ENCODE assay signal across 8 cellular contexts in genomic region chr3:32570426-32571191, GRCh38. TPM values are rescaled to one million over a fixed set of nuclear protein-coding genes. Genes with fewer than 3 reads are reported as not detected.
DNase-seq lines count a peak whose midpoint lies in the region; ATAC-seq and TF ChIP-seq lines count a peak whose summit lies in the region.

DYNC1LI1 (minus strand) TSS chr3:32570858; CDS start chr3:32570770, 88 bp downstream.

- H3F3A ChIP-seq in neural progenitor cell (ENCODE audit: low read depth), result peaks cover 21% of the 10 kb centered on the region

- H3K4me3 Mint-ChIP-seq in neural progenitor cell, result peak within 1 kb of the TSS; percentile 96

- H3K27ac ChIP-seq in SJSA1 (peak within 1 kb of the TSS; percentile 97), foreskin keratinocyte (peak within 1 kb of the TSS; percentile 87), neural progenitor cell (peak within 1 kb of the TSS; percentile 96), stomach smooth muscle (ENCODE audit: low read length) (peak within 1 kb of the TSS; percentile 89)

- peaks cover 4% of the 10 kb centered on the region for H3K36me3 Mint-ChIP-seq in neural progenitor cell

- H3K36me3 ChIP-seq in SJSA1, result peaks cover 17% of the 10 kb centered on the region
- peaks cover 5% of the 10 kb centered on the region for H3K36me3 ChIP-seq in neural progenitor cell
- peaks cover 0 to 2% of the 10 kb centered on the region in 2 donors for H3K36me3 ChIP-seq in stomach smooth muscle (ENCODE audit: control insufficient read depth in 2 of 2, insufficient read depth in 2 of 2, low read length in 2 of 2)

- H3K79me2 ChIP-seq in neural progenitor cell (ENCODE audit: low read depth), result peaks cover 63% of the 10 kb centered on the region

- H4K20me1 ChIP-seq in neural progenitor cell (ENCODE audit: low read depth), result peaks cover 49% of the 10 kb centered on the region

- H3K4me2 ChIP-seq in neural progenitor cell, result peak within 1 kb of the TSS; percentile 98

- H3K27ac Mint-ChIP-seq in neural progenitor cell, result peak within 1 kb of the TSS; percentile 81

- ATAC-seq in foreskin keratinocyte, result peak; percentile 93

- peaks cover 24% of the 10 kb centered on the region for H3K4me1 Mint-ChIP-seq in neural progenitor cell

- H3K27me3 ChIP-seq in SJSA1 (replicated peaks) (no peaks in the 10 kb centered on the region), foreskin keratinocyte (no peaks in the 10 kb centered on the region), neural progenitor cell (no peaks in the 10 kb centered on the region), stomach smooth muscle (ENCODE audit: control insufficient read depth in 1 of 2, insufficient read depth in 2 of 2, low read length in 2 of 2) (no peaks in the 10 kb centered on the region)

- H3K9me3 ChIP-seq in SJSA1 (replicated peaks), result peaks cover 3% of the 10 kb centered on the region; the same call in 1 of the 2 replicates
- H3K9me3 ChIP-seq in neural progenitor cell (ENCODE audit: low read depth), result no peaks in the 10 kb centered on the region
- no peaks in the 10 kb centered on the region for H3K9me3 ChIP-seq in stomach smooth muscle (ENCODE audit: control insufficient read depth in 2 of 2, low read length in 2 of 2)

- no peaks in the 10 kb centered on the region for H3K9me3 Mint-ChIP-seq in neural progenitor cell

- H3K27me3 Mint-ChIP-seq in neural progenitor cell (ENCODE audit: insufficient read depth, low read depth), result peaks cover 5% of the 10 kb centered on the region

- H3K4me1 ChIP-seq in SJSA1 (replicated peaks), result peaks cover 28% of the 10 kb centered on the region
- peaks cover 10% of the 10 kb centered on the region for H3K4me1 ChIP-seq in foreskin keratinocyte
- H3K4me1 ChIP-seq in neural progenitor cell, result peaks cover 19% of the 10 kb centered on the region
- peaks cover 3% of the 10 kb centered on the region for H3K4me1 ChIP-seq in stomach smooth muscle (ENCODE audit: control insufficient read depth, insufficient read depth, low read length)

- DNase-seq in GM03348 (ENCODE audit: low spot score) (peak; percentile 98), HFF-Myc (ENCODE audit: extremely low read depth, low read depth) (peak; percentile 58), MV-4-11 (lab: John Stamatoyannopoulos, UW) (peak; percentile 81), SJSA1 (ENCODE audit: low read depth in 1 of 2, low spot score in 2 of 2) (peak; percentile 91 to 93), foreskin keratinocyte (peak; percentile 61 to 76), neural progenitor cell (ENCODE audit: low spot score) (peak; percentile 97)
- DNase-seq in activated naive CD4-positive, alpha-beta T cell (lab: John Stamatoyannopoulos, UW), result peak; percentile 74 to 88 (median 86)

- H3K4me3 ChIP-seq in HFF-Myc (replicated peaks; ENCODE audit: low read depth, low read length), result peak within 1 kb of the TSS; percentile 84
- H3K4me3 ChIP-seq in SJSA1, result peak within 1 kb of the TSS; percentile 99
- peak within 1 kb of the TSS; percentile 93 for H3K4me3 ChIP-seq in neural progenitor cell
- H3K4me3 ChIP-seq in stomach smooth muscle (ENCODE audit: low read length in 2 of 2), result peak within 1 kb of the TSS; percentile 89 to 91

- H3K9ac ChIP-seq in neural progenitor cell (peak within 1 kb of the TSS; percentile 88), stomach smooth muscle (ENCODE audit: low read length in 2 of 2) (peak within 1 kb of the TSS; percentile 90 to 94)

- H2AFZ ChIP-seq in neural progenitor cell (replicated peaks), result peak within 1 kb of the TSS; percentile 96

- TF ChIP-seq CTCF in HFF-Myc (IDR thresholded peaks at IDR 0.05; ENCODE audit: low read depth, low read length, missing control alignments) (no peak), foreskin keratinocyte (conservative IDR thresholded peaks at IDR 0.05) (no peak), neural progenitor cell (IDR thresholded peaks at IDR 0.05) (peak; percentile 9)

RNA-seq across cellular contexts. Expression of gene DYNC1LI1, which starts in this region (rescaled TPM):
- total RNA-seq in SJSA1 (2014; rRNA removed; shearing (Covaris generic)), result 48.1 and 67.0 TPM in 2 replicates
- total RNA-seq in foreskin keratinocyte (34.3 and 36.9 TPM in 2 replicates), neural progenitor cell (ENCODE audit: low replicate concordance) (66.4 and 103 TPM in 2 replicates)
- polyA plus RNA-seq in foreskin keratinocyte, result 21.1 and 26.6 TPM in 2 replicates

Comparison
In these comparisons a context has a peak if more than half of its experiments do, and no peak if none do; other contexts are left out.
1. Peak in every context shown above with its lines: DNase-seq, ATAC-seq, H3K4me3 ChIP-seq and H3K27ac ChIP-seq.